In genomic region chr16:86584726-86585721, GRCh38 we compare ENCODE assay signal across 16 cellular contexts. TPM values are rescaled to one million over a fixed set of nuclear protein-coding genes. Genes with fewer than 3 reads are reported as not detected.
DNase-seq lines count a peak whose midpoint lies in the region; ATAC-seq and TF ChIP-seq lines count a peak whose summit lies in the region.
"Had no signal": no experiment of that assay in that cellular context is flagged by ENCODE, and none has a peak within 500 bp of the region (broad histone marks: within the 10 kb centered on the region; RNA-seq: fewer than 3 reads in every experiment).

No MANE protein-coding gene starts in this region.

- H3K36me3 ChIP-seq in PC-9 (ENCODE audit: low read depth), result no peaks in the 10 kb centered on the region
- H3K36me3 ChIP-seq: upper lobe of left lung had no signal

- no TSS peak for BruUV-seq in PC-9 (replicated peaks; lab: Mats Ljungman, UMichigan)

- H2AFZ ChIP-seq in PC-9, result no peak overlapping the region

- no peak overlapping the region for H3K4me2 ChIP-seq in PC-9

- H4K20me1 ChIP-seq in PC-9 (ENCODE audit: insufficient read depth), result no peaks in the 10 kb centered on the region

- no peaks in the 10 kb centered on the region for H3K27me3 ChIP-seq in right cardiac atrium (ENCODE audit: control insufficient read depth, insufficient read depth)
- peaks cover 72% of the 10 kb centered on the region for H3K27me3 ChIP-seq in PC-9 (ENCODE audit: insufficient read depth, low read depth)

- 80% methylated on average over 12 of the region's 12 CpGs for WGBS in right cardiac atrium

- H3K4me1 ChIP-seq in right cardiac atrium (ENCODE audit: control insufficient read depth, insufficient read depth, low read length), result no peaks in the 10 kb centered on the region
- no peaks in the 10 kb centered on the region for H3K4me1 ChIP-seq in PC-9 (replicated peaks; ENCODE audit: insufficient read depth)
- H3K4me1 ChIP-seq: upper lobe of left lung had no signal

- ATAC-seq in right cardiac atrium, result no peak
- no peak for ATAC-seq in left ventricle myocardium superior
- ATAC-seq in SK-N-SH treated with all-trans-retinoic acid at 6 μM for 48 hours, result peak; percentile 15
- ATAC-seq in HG02642 (IDR thresholded peaks at IDR 0.05; ENCODE audit: poor library complexity, unreplicated experiment), result no peak
- ATAC-seq: T-cell had no signal

- CTCF ChIA-PET in PC-9 (lab: Charles Lee), result no interaction called here

- TF ChIP-seq CTCF in fibroblast of villous mesenchyme (IDR thresholded peaks at IDR 0.05; ENCODE audit: insufficient read depth, low read depth, low read length) (no peak), PC-9 (conservative IDR thresholded peaks at IDR 0.05) (no peak)

- H3K27ac ChIP-seq in right cardiac atrium (ENCODE audit: low read length) (peak overlapping the region; percentile 36), PC-9 (no peak overlapping the region)
- H3K27ac ChIP-seq: upper lobe of left lung had no signal

- H3K9me2 ChIP-seq in PC-9 (ENCODE audit: insufficient read depth), result no peaks in the 10 kb centered on the region

- no peaks in the 10 kb centered on the region for H3F3A ChIP-seq in PC-9 (ENCODE audit: insufficient read depth, low read depth)

- H3K4me3 ChIP-seq in right cardiac atrium (ENCODE audit: low read length) (no peak overlapping the region), fibroblast of villous mesenchyme (ENCODE audit: low read depth, low read length) (no peak overlapping the region), PC-9 (no peak overlapping the region)
- H3K4me3 ChIP-seq: lung, upper lobe of left lung had no signal

- H3K9me3 ChIP-seq in right cardiac atrium (ENCODE audit: control insufficient read depth, low read length) (no peaks in the 10 kb centered on the region), PC-9 (ENCODE audit: insufficient read depth, low read depth) (no peaks in the 10 kb centered on the region)
- H3K9me3 ChIP-seq: upper lobe of left lung had no signal

- POLR2A ChIA-PET in PC-9 (lab: Charles Lee; ENCODE audit: unreplicated experiment), result no interaction called here

- DNase-seq in right cardiac atrium (no peak), left ventricle myocardium superior (no peak), fibroblast of villous mesenchyme (ENCODE audit: low read depth) (peak; percentile 35), NOMO-1 treated with DMSO at 0.1 percent for 48 hours (lab: John Stamatoyannopoulos, UW; ENCODE audit: unreplicated experiment) (no peak), KBM-7 (no peak), PC-9 (no peak)
- DNase-seq: activated T-cell treated with anti-CD3 and anti-CD28 coated beads, Interleukin-2, amount 50 U/mL, for 48 hours; DMS53; NCI-H2171; nucleus accumbens; stimulated activated CD4-positive, alpha-beta T cell treated with anti-CD3 and anti-CD28 coated beads, Interleukin-15, amount 100 ng/mL, for 24 hours; T-cell; upper lobe of left lung had no signal

- no peaks in the 10 kb centered on the region for H3K79me2 ChIP-seq in PC-9 (ENCODE audit: low read depth)

- intact Hi-C loops in right cardiac atrium (cut with DNase I), result no loop called here
- intact Hi-C loops in left ventricle myocardium superior (cut with micrococcal nuclease), result no loop called here
- intact Hi-C loops in PC-9 (cut with micrococcal nuclease; ENCODE audit: unreplicated experiment), result no loop called here

- in situ Hi-C loops in KBM-7 (cut with MboI; ENCODE audit: low pct_unique_long_range_greater_than_20kb, low sequenced_read_pairs), result no loop called here

TF ChIP-seq in SK-N-SH treated with all-trans-retinoic acid at 6 μM for 48 hours, 23 proteins besides CTCF, POLR2A, EP300 and RAD21:
- TF ChIP-seq TOX (CRISPR knock-in tag; IDR thresholded peaks at IDR 0.05; ENCODE audit: borderline replicate concordance), result no peak
- no peak for TF ChIP-seq OSR1 (CRISPR knock-in tag; IDR thresholded peaks at IDR 0.05)
- TF ChIP-seq ZFP30 (CRISPR knock-in tag; IDR thresholded peaks at IDR 0.05), result no peak
- no peak for TF ChIP-seq ZNF70 (CRISPR knock-in tag; IDR thresholded peaks at IDR 0.05)
- TF ChIP-seq ZC3H10 (CRISPR knock-in tag; IDR thresholded peaks at IDR 0.05), result no peak
- no peak for TF ChIP-seq ZFP3 (CRISPR knock-in tag; IDR thresholded peaks at IDR 0.05)
- TF ChIP-seq RARB (CRISPR knock-in tag; IDR thresholded peaks at IDR 0.05), result no peak
- TF ChIP-seq ZNF8 (CRISPR knock-in tag; IDR thresholded peaks at IDR 0.05), result no peak
- no peak for TF ChIP-seq CREB5 (CRISPR knock-in tag; IDR thresholded peaks at IDR 0.05; ENCODE audit: low read depth)
- no peak for TF ChIP-seq ISL1 (CRISPR knock-in tag; IDR thresholded peaks at IDR 0.05)
- TF ChIP-seq SNAI2 (CRISPR knock-in tag; IDR thresholded peaks at IDR 0.05), result no peak
- TF ChIP-seq TSHZ2 (CRISPR knock-in tag; IDR thresholded peaks at IDR 0.05), result no peak
- no peak for TF ChIP-seq TCF4 (CRISPR knock-in tag; IDR thresholded peaks at IDR 0.05; ENCODE audit: borderline replicate concordance)
- no peak for TF ChIP-seq ZNF565 (CRISPR knock-in tag; conservative IDR thresholded peaks at IDR 0.05; ENCODE audit: low read depth)
- no peak for TF ChIP-seq GLIS3 (CRISPR knock-in tag; IDR thresholded peaks at IDR 0.05)

RNA-seq across cellular contexts. Expression of gene FOXL1, which starts 6.7 kb away (rescaled TPM):
- 1 to 10 TPM; 1.3 to 1.8 (median 1.6) TPM for total RNA-seq in right cardiac atrium
- 0.75 TPM for polyA plus RNA-seq in right cardiac atrium
- total RNA-seq in left ventricle myocardium superior, result 0.32 TPM
- 0.86 and 3.5 TPM in 2 replicates for total RNA-seq in fibroblast of villous mesenchyme
- total RNA-seq in PC-9 (2021), result not detected in 2 replicates
- total RNA-seq: T-cell had no signal

RNA-seq across cellular contexts. Expression of gene FOXC2, which starts 18.4 kb away (rescaled TPM):
- total RNA-seq in right cardiac atrium (1 to 10 TPM; 2.3 to 3.7 (median 2.8) TPM), left ventricle myocardium superior (1.9 TPM), fibroblast of villous mesenchyme (0.64 TPM in 1 of 2 replicates, not detected in the other), PC-9 (2021) (not detected in 2 replicates)
- 1.1 TPM for polyA plus RNA-seq in right cardiac atrium
- total RNA-seq: T-cell had no signal

RNA-seq across cellular contexts. Expression of gene MTHFSD, which starts 30.0 kb away (rescaled TPM):
- total RNA-seq in right cardiac atrium (10 to 100 TPM in 3 of 4 donors, 1 to 10 TPM in 1; 9.0 to 14.7 (median 12.5) TPM), left ventricle myocardium superior (12.6 TPM), fibroblast of villous mesenchyme (11.6 and 14.7 TPM in 2 replicates), PC-9 (2021) (23.4 and 25.7 TPM in 2 replicates)
- polyA plus RNA-seq in right cardiac atrium, result 8.8 TPM
